In the genomic region with DNA sequence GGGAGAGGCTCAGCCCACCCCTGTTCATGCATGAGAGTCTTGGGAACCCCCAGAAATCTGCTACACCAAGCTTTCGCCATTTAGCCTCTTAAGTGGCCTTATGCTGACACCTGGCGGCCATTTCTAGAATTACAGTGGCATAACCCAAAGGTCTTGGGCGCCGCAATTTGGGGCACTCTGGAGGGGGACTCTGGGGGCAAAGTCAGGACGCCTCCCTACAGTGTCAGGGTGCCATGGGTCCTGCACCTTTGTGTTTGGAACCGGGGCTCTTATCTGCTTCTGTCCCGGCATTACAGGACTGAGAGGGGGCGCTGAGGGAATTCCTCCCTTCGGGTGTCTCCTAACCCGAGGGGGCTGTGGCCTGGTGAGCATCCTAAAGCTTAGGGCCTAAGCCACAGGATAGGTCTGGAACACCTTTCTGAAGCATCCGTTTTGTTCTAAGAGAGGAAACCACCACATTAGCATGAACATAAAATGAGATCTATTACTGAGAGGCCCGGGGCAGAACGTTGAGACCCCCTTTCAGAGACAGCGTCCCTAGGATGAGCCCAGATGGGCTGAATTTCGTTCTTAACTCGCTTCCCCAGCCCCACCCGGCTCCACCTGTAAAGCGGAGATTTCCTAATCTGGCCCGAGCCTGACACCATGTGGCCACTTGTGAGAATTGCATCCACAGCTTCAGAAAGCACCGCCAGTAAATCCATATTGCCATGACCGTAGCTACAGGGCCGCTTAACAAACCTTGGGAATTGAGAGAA, we compare ENCODE assay signal across 8 cellular contexts. TPM values are rescaled to one million over a fixed set of nuclear protein-coding genes. Genes with fewer than 3 reads are reported as not detected.
DNase-seq lines count a peak whose midpoint lies in the region; ATAC-seq and TF ChIP-seq lines count a peak whose summit lies in the region.

No MANE protein-coding gene starts in this region.

- no peaks in the 10 kb centered on the region for H3K9me3 ChIP-seq in OCI-LY3 (ENCODE audit: insufficient read depth, low read length)

- no peaks in the 10 kb centered on the region for H3K9me3 Mint-ChIP-seq in naive B cell

- peak overlapping the region in 4 of 6 donors; percentile 5 to 80 (median 56) for H3K27ac Mint-ChIP-seq in naive B cell

- DNase-seq in COLO829 (ENCODE audit: low spot score) (peak; percentile 81), HUDEP-2 (lab: John Stamatoyannopoulos, UW; ENCODE audit: unreplicated experiment in 76 of 76) (peak in 61 of 76 experiments; percentile 4 to 69 (median 31)), activated T-cell treated with anti-CD3 and anti-CD28 coated beads for 24 hours (ENCODE audit: low read depth) (peak; percentile 69), erythroblast (lab: John Stamatoyannopoulos, UW) (peak; percentile 74 to 85), naive B cell (peak; percentile 71)
- DNase-seq in stimulated activated CD8-positive, alpha-beta memory T cell treated with anti-CD3 and anti-CD28 coated beads, Interleukin-7, amount 100 ng/mL, for 4 hours (ENCODE audit: low read depth in 2 of 2) = peak; percentile 59 to 72

- no peak overlapping the region for H3K27ac ChIP-seq in OCI-LY3 (ENCODE audit: low read length)

- no peak overlapping the region; the same call in 1 of the 2 replicates for H3K9ac ChIP-seq in OCI-LY3 (ENCODE audit: low read length)

- peaks cover 3% of the 10 kb centered on the region; the same call in 1 of the 2 replicates for H3K4me1 ChIP-seq in OCI-LY3 (ENCODE audit: low read length)

- no peak overlapping the region for H2AFZ ChIP-seq in OCI-LY3 (ENCODE audit: low read depth, low read length)

- peaks cover 10 to 19% (median 12%) of the 10 kb centered on the region in 3 donors for H3K4me1 Mint-ChIP-seq in naive B cell

- peaks cover 42% of the 10 kb centered on the region for H3K27me3 ChIP-seq in OCI-LY3 (ENCODE audit: low read depth, low read length)

- H3K79me2 ChIP-seq in OCI-LY3 (ENCODE audit: low read length) = no peaks in the 10 kb centered on the region

- peak overlapping the region; percentile 11; the same call in 1 of the 2 replicates for H3K4me3 ChIP-seq in OCI-LY3 (ENCODE audit: low read length)

- peaks cover 28 to 53% (median 43%) of the 10 kb centered on the region in 3 donors for H3K27me3 Mint-ChIP-seq in naive B cell

- ATAC-seq in naive B cell (ENCODE audit: low read depth in 2 of 2) (peak; percentile 73 to 82), HG02610 (IDR thresholded peaks at IDR 0.05; ENCODE audit: unreplicated experiment) (no peak)

- no peaks in the 10 kb centered on the region for H3K36me3 Mint-ChIP-seq in naive B cell

- H3K4me2 ChIP-seq in OCI-LY3 (ENCODE audit: low read length) = peak overlapping the region; percentile 46

- H3K36me3 ChIP-seq in OCI-LY3 (replicated peaks; ENCODE audit: low read depth, low read length) = no peaks in the 10 kb centered on the region

- H3K4me3 Mint-ChIP-seq in naive B cell = peak overlapping the region in 6 of 8 donors; percentile 47 to 77 (median 60)

- H4K20me1 ChIP-seq in OCI-LY3 (ENCODE audit: insufficient read depth, low read length) = no peaks in the 10 kb centered on the region

- TF ChIP-seq POLR2A in erythroblast (IDR thresholded peaks at IDR 0.05; ENCODE audit: low read length) = no peak

- peak; percentile 69 for TF ChIP-seq CTCF in OCI-LY3 (IDR thresholded peaks at IDR 0.05; ENCODE audit: low read depth, low read length)

RNA-seq across cellular contexts. Expression of gene INS, which starts 9.3 kb away (rescaled TPM):
- not detected for polyA plus RNA-seq in naive B cell (ENCODE audit: low read depth in 6 of 6)

RNA-seq across cellular contexts. Expression of gene IGF2, which starts 12.5 kb away (rescaled TPM):
- not detected for polyA plus RNA-seq in naive B cell (ENCODE audit: low read depth in 6 of 6)

RNA-seq across cellular contexts. Expression of gene TH, which starts 19.9 kb away (rescaled TPM):
- polyA plus RNA-seq in naive B cell (ENCODE audit: low read depth in 6 of 6) = not detected

Comparison
In these comparisons a context has a peak if more than half of its experiments do, and no peak if none do; other contexts are left out.
1. DNase-seq: peak in every context shown above with its lines; median percentile 81 in COLO829; 80 in erythroblast; 71 in naive B cell; 69 in activated T-cell treated with anti-CD3 and anti-CD28 coated beads for 24 hours; 66 in stimulated activated CD8-positive, alpha-beta memory T cell treated with anti-CD3 and anti-CD28 coated beads, Interleukin-7, amount 100 ng/mL, for 4 hours; 31 in HUDEP-2.